Comparison of ENCODE assay signal across 22 cellular contexts in genomic region chr6:35033683-35034082, GRCh38.
"Had no signal": no experiment of that assay in that cellular context is flagged by ENCODE, and none has a peak within 500 bp of the region (broad histone marks: within the 10 kb centered on the region; RNA-seq: fewer than 3 reads in every experiment).

No MANE protein-coding gene starts in this region.

- H3K4me3 ChIP-seq: heart right ventricle, SJCRH30, testis had no signal

- H3K4me1 ChIP-seq: SJCRH30 had no signal

- ATAC-seq: activated CD8-positive, alpha-beta T cell treated with anti-CD3 and anti-CD28 coated beads, Interleukin-2, amount 10 ng/mL, durations not matched to agents 7 days and 5 days; activated naive CD4-positive, alpha-beta T cell treated with anti-CD3 and anti-CD28 coated beads, Interleukin-2, amount 50 U/mL, for 72 hours; activated T-cell treated with anti-CD3 and anti-CD28 coated beads, Interleukin-2, amount 50 U/mL, for 72 hours; foreskin keratinocyte; naive thymus-derived CD8-positive, alpha-beta T cell; WTC11 had no signal

- FAIRE-seq: small intestine had no signal

- H3K27me3 ChIP-seq: foreskin keratinocyte, heart right ventricle, SJCRH30, testis had no signal

- H3K27ac ChIP-seq: foreskin keratinocyte, SJCRH30, testis had no signal

- H3K9me3 ChIP-seq: heart right ventricle, SJCRH30, testis had no signal

- DNase-seq: activated CD4-positive, alpha-beta T cell treated with anti-CD3 and anti-CD28 coated beads for 48 hours; activated CD8-positive, alpha-beta memory T cell treated with anti-CD3 and anti-CD28 coated beads, Interleukin-2, amount 50 U/mL, for 4 hours; activated CD8-positive, alpha-beta T cell treated with anti-CD3 and anti-CD28 coated beads, Interleukin-2, amount 10 ng/mL, durations not matched to agents 7 days and 5 days; activated gamma-delta T cell; activated T-cell treated with anti-CD3 and anti-CD28 coated beads, Interleukin-2, amount 50 U/mL, for 72 hours; cortex of kidney; effector CD4-positive, alpha-beta T cell; foreskin keratinocyte; heart right ventricle; left cardiac atrium; midbrain; naive thymus-derived CD8-positive, alpha-beta T cell; retina; SJCRH30; small intestine; stimulated activated CD4-positive, alpha-beta T cell treated with anti-CD3 and anti-CD28 coated beads, Interleukin-4, amount 100 ng/mL, for 4 hours; stimulated activated CD8-positive, alpha-beta memory T cell treated with anti-CD3 and anti-CD28 coated beads, Interleukin-4, amount 100 ng/mL, for 48 hours; stimulated activated naive CD4-positive, alpha-beta T cell treated with Interleukin-2 at 50 U/mL for 16 hours; T-helper 2 cell; testis had no signal
